Comparison of ENCODE assay signal across 22 cellular contexts in genomic region chr1:191839891-191840290, GRCh38.
DNase-seq lines count a peak whose midpoint lies in the region; ATAC-seq, FAIRE-seq and TF ChIP-seq lines count a peak whose summit lies in the region.
"Had no signal": no experiment of that assay in that cellular context is flagged by ENCODE, and none has a peak within 500 bp of the region (broad histone marks: within the 10 kb centered on the region; RNA-seq: fewer than 3 reads in every experiment).

No MANE protein-coding gene starts in this region.

- H4K91ac ChIP-seq in H1 (replicated peaks; ENCODE audit: insufficient read length, low read length) = no peak overlapping the region

- no TSS peak for BruUV-seq in PC-9 (replicated peaks; lab: Mats Ljungman, UMichigan)

- no peak overlapping the region for H3K56ac ChIP-seq in H1 (replicated peaks; ENCODE audit: insufficient read length, low read depth, low read length)

- no peak overlapping the region for H2BK5ac ChIP-seq in H1 (ENCODE audit: low read depth, low read length)

- no peaks in the 10 kb centered on the region for H3K9me3 ChIP-seq in DND-41 (ENCODE audit: insufficient read depth, low read length, severe bottlenecking)
- H3K9me3 ChIP-seq in PC-9 (ENCODE audit: insufficient read depth, low read depth) = no peaks in the 10 kb centered on the region
- no peaks in the 10 kb centered on the region for H3K9me3 ChIP-seq in H1 (ENCODE audit: insufficient read depth in 2 of 2, low read depth in 1 of 2, low read length in 1 of 2)
- H3K9me3 ChIP-seq: pancreas, suprapubic skin, uterus had no signal

- no peak for TF ChIP-seq CTCF in DND-41 (IDR thresholded peaks at IDR 0.05; ENCODE audit: borderline replicate concordance, extremely low read depth, low read length, poor library complexity, severe bottlenecking)
- no peak for TF ChIP-seq CTCF in PC-9 (conservative IDR thresholded peaks at IDR 0.05)
- no peak for TF ChIP-seq CTCF in H1 (IDR thresholded peaks at IDR 0.05; ENCODE audit: control extremely low read depth in 1 of 3, insufficient read depth in 1 of 3, low read depth in 1 of 3, low read length in 3 of 3)

- H3K4me1 ChIP-seq in DND-41 (ENCODE audit: insufficient read depth, low read length) (no peaks in the 10 kb centered on the region), PC-9 (replicated peaks; ENCODE audit: insufficient read depth) (no peaks in the 10 kb centered on the region), H1 (replicated peaks in 1 of 4; ENCODE audit: control insufficient read depth in 3 of 4, insufficient read depth in 4 of 4, low read length in 3 of 4) (no peaks in the 10 kb centered on the region)
- H3K4me1 ChIP-seq: pancreas, suprapubic skin, uterus had no signal

- no peaks in the 10 kb centered on the region for H3K79me2 ChIP-seq in DND-41 (ENCODE audit: insufficient read depth, low read length)
- no peaks in the 10 kb centered on the region for H3K79me2 ChIP-seq in PC-9 (ENCODE audit: low read depth)
- no peaks in the 10 kb centered on the region for H3K79me2 ChIP-seq in H1 (ENCODE audit: control insufficient read depth in 1 of 2, insufficient read depth in 2 of 2, low read length in 2 of 2)

- DNase-seq in DND-41 (no peak), PC-9 (no peak), H1 (ENCODE audit: low read depth in 1 of 2, low spot score in 2 of 2) (no peak), non-pigmented ciliary epithelial cell (ENCODE audit: low read depth) (peak; percentile 20), MV-4-11 (lab: John Stamatoyannopoulos, UW) (no peak), substantia nigra (lab: John Stamatoyannopoulos, UW) (no peak), NCI-H1417 (lab: John Stamatoyannopoulos, UW) (no peak), H54 (ENCODE audit: insufficient read length, low spot score) (no peak)
- DNase-seq: activated CD4-positive, alpha-beta T cell treated with anti-CD3 and anti-CD28 coated beads for 36 hours; activated naive CD4-positive, alpha-beta T cell treated with Interleukin-2 at 50 U/mL for 16 hours; activated T-cell treated with anti-CD3 and anti-CD28 coated beads, Interleukin-2, amount 50 U/mL, for 48 hours; anterior cingulate cortex; effector CD4-positive, alpha-beta T cell; kidney glomerular epithelial cell; NCI-H2029; pancreas; T-helper 17 cell; uterus had no signal

- H3K18ac ChIP-seq in H1 (ENCODE audit: extremely low read depth, low read length) = no peak overlapping the region

- H3F3A ChIP-seq in PC-9 (ENCODE audit: insufficient read depth, low read depth) = no peaks in the 10 kb centered on the region

- no peak overlapping the region for H2BK15ac ChIP-seq in H1 (ENCODE audit: low read length)

- H2AFZ ChIP-seq in DND-41 (ENCODE audit: low read depth, low read length) (peak overlapping the region; percentile 52; the same call in 1 of the 2 replicates), PC-9 (peak overlapping the region; percentile 49), H1 (ENCODE audit: low read length) (peak overlapping the region; percentile 76; the same call in 1 of the 2 replicates)

- intact Hi-C loops in PC-9 (cut with micrococcal nuclease; ENCODE audit: unreplicated experiment) = no loop called here

- no peak for TF ChIP-seq RAD21 in H1 (IDR thresholded peaks at IDR 0.05 in 1 of 2, conservative IDR thresholded peaks at IDR 0.05 in 1 of 2; ENCODE audit: low read depth in 2 of 2, low read length in 2 of 2)

- H4K20me1 ChIP-seq in DND-41 (ENCODE audit: insufficient read depth, low read length) (no peaks in the 10 kb centered on the region), PC-9 (ENCODE audit: insufficient read depth) (no peaks in the 10 kb centered on the region), H1 (replicated peaks in 1 of 2; ENCODE audit: control insufficient read depth in 1 of 2, insufficient read depth in 2 of 2, low read length in 2 of 2) (no peaks in the 10 kb centered on the region)

- TF ChIP-seq POLR2A in H1 (IDR thresholded peaks at IDR 0.05; ENCODE audit: control extremely low read depth in 1 of 2, low read depth in 2 of 2, low read length in 2 of 2) (no peak), H54 (IDR thresholded peaks at IDR 0.05; ENCODE audit: low read depth, low read length) (no peak)

- H4K5ac ChIP-seq in H1 (ENCODE audit: insufficient read length, low read depth, low read length) = no peak overlapping the region

- H3K14ac ChIP-seq in H1 (ENCODE audit: insufficient read length) = no peak overlapping the region

- H3K4me3 ChIP-seq in DND-41 (ENCODE audit: low read depth in 1 of 2, low read length in 2 of 2) (no peak overlapping the region), PC-9 (no peak overlapping the region), H1 (ENCODE audit: extremely low read depth in 1 of 4, insufficient read depth in 2 of 4, low read depth in 3 of 4, low read length in 4 of 4) (no peak overlapping the region)
- H3K4me3 ChIP-seq: pancreas, suprapubic skin, uterus had no signal

- no peaks in the 10 kb centered on the region for H3K23me2 ChIP-seq in H1 (ENCODE audit: low read depth, low read length)

- H3K4me2 ChIP-seq in DND-41 (ENCODE audit: insufficient read depth, low read length) (no peak overlapping the region), PC-9 (no peak overlapping the region), H1 (ENCODE audit: insufficient read depth in 1 of 2, low read depth in 2 of 2, low read length in 2 of 2) (no peak overlapping the region)

- H3K36me3 ChIP-seq in DND-41 (ENCODE audit: insufficient read depth, low read length) = no peaks in the 10 kb centered on the region
- H3K36me3 ChIP-seq in PC-9 (ENCODE audit: low read depth) = no peaks in the 10 kb centered on the region
- no peaks in the 10 kb centered on the region for H3K36me3 ChIP-seq in H1 (ENCODE audit: control insufficient read depth in 2 of 4, insufficient read depth in 4 of 4, low read length in 3 of 4)
- H3K36me3 ChIP-seq: pancreas, suprapubic skin, uterus had no signal

- CTCF ChIA-PET in PC-9 (lab: Charles Lee) = no interaction called here
- CTCF ChIA-PET in H1 (lab: Charles Lee; ENCODE audit: partially characterized antibody) = no interaction called here

- H2AK5ac ChIP-seq in H1 (ENCODE audit: low read depth, low read length) = no peak overlapping the region

- H3K23ac ChIP-seq in H1 (ENCODE audit: insufficient read length) = no peak overlapping the region

- H3K9ac ChIP-seq in DND-41 (ENCODE audit: low read depth, low read length) (no peak overlapping the region), H1 (replicated peaks in 1 of 4; ENCODE audit: extremely low read depth in 1 of 4, low read depth in 3 of 4, low read length in 3 of 4) (no peak overlapping the region)

- ATAC-seq in DND-41 (ENCODE audit: insufficient read depth, low read depth) = no peak
- ATAC-seq: activated CD4-positive, alpha-beta T cell treated with anti-CD3 and anti-CD28 coated beads for 36 hours; esophagus mucosa; Panc1; pancreas; sciatic nerve; T-helper 17 cell had no signal

- 92% methylated on average over 2 of the region's 2 CpGs; no CpG with 5 or more reads in 1 of the 2 experiments for WGBS in H1 (ENCODE audit: extremely low coverage in 1 of 2, insufficient coverage in 1 of 2, insufficient read length in 1 of 2, insufficient replicate concordance in 2 of 2, low coverage in 1 of 2, low lambda C conversion rate in 2 of 2, missing lambda C conversion rate in 1 of 2), 2 experiments

- H2BK12ac ChIP-seq in H1 (ENCODE audit: low read depth, low read length) = no peak overlapping the region

- TF ChIP-seq EP300 in H1 (IDR thresholded peaks at IDR 0.05; ENCODE audit: borderline replicate concordance in 1 of 2, low read depth in 2 of 2, low read length in 2 of 2) = no peak

- H3K27me3 ChIP-seq in DND-41 (ENCODE audit: insufficient read depth, low read length, poor library complexity) (no peaks in the 10 kb centered on the region), PC-9 (ENCODE audit: insufficient read depth, low read depth) (no peaks in the 10 kb centered on the region), H1 (replicated peaks in 1 of 4; ENCODE audit: control insufficient read depth in 3 of 4, extremely low read depth in 1 of 4, insufficient read depth in 3 of 4, low read length in 3 of 4) (no peaks in the 10 kb centered on the region)
- H3K27me3 ChIP-seq: pancreas, suprapubic skin, uterus had no signal

- no peak overlapping the region for H3K27ac ChIP-seq in DND-41 (ENCODE audit: low read length)
- H3K27ac ChIP-seq in PC-9 = no peak overlapping the region
- no peak overlapping the region for H3K27ac ChIP-seq in H1 (ENCODE audit: low read depth, low read length)
- H3K27ac ChIP-seq in substantia nigra (ENCODE audit: low read depth, low read length, poor library complexity, severe bottlenecking) = no peak overlapping the region
- H3K27ac ChIP-seq: pancreas, suprapubic skin, uterus had no signal

- FAIRE-seq in H1 (lab: Jason Lieb, UNC) = no peak
- FAIRE-seq in H54 (lab: Jason Lieb, UNC) = no peak
- FAIRE-seq: pancreas had no signal

- H2BK120ac ChIP-seq in H1 (replicated peaks; ENCODE audit: low read depth, low read length) = no peak overlapping the region

- H3K4ac ChIP-seq in H1 (replicated peaks; ENCODE audit: insufficient read length, low read depth, low read length) = no peak overlapping the region

- H3K9me2 ChIP-seq in PC-9 (ENCODE audit: insufficient read depth) = no peaks in the 10 kb centered on the region; the same call in 1 of the 2 replicates

- H4K8ac ChIP-seq in H1 (ENCODE audit: extremely low read depth, insufficient read depth, low read length) = no peak overlapping the region

- no peaks in the 10 kb centered on the region for H3K79me1 ChIP-seq in H1 (ENCODE audit: low read depth, low read length)

- H2BK20ac ChIP-seq in H1 (ENCODE audit: low read length) = no peak overlapping the region

- POLR2A ChIA-PET in PC-9 (lab: Charles Lee; ENCODE audit: unreplicated experiment) = no interaction called here
- POLR2A ChIA-PET in H1 (lab: Charles Lee; ENCODE audit: partially characterized antibody) = no interaction called here

TF ChIP-seq in H1, 55 proteins besides CTCF, POLR2A, EP300 and RAD21 (continues in another document):
- TF ChIP-seq MAX (IDR thresholded peaks at IDR 0.05) (no peak), CHD1 (IDR thresholded peaks at IDR 0.05; ENCODE audit: low read depth, low read length) (no peak), HDAC6 (IDR thresholded peaks at IDR 0.05; ENCODE audit: low read depth, low read length) (no peak), ZNF274 (IDR thresholded peaks at IDR 0.05; ENCODE audit: borderline replicate concordance, extremely low read depth, low read length) (no peak), CEBPB (IDR thresholded peaks at IDR 0.05; ENCODE audit: low read depth, low read length) (no peak)
